In the genomic region with DNA sequence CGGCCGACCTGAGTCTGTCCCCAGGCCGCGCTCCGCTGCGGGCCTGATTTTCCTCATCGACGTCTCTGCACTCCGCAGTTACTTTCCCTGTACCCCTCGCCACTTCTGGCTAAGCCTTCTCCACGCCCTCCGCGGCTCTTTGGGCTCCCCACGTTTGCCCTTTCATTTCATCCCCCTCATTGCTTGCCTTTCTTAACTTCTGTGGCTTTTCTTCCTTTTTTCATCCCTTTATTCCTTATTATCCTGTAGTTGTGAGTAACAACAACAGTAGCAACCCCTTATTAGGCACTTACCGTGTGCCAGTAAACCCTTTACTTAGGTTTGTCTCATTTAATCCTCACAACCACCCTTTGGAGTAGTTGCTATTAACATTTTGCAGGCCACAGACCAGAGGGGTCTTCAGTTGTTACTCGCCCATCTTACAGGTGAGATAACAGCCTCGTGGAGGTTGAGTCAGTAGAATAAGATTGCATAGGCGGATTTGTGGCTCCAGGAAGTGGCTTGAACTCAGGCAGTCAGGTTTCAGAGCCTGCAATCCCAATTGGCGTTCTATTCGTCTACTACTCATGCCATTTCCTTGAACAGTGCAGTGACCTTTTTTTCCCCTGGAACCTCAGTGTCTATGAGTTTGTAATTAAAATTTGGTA, we compare ENCODE assay signal across 8 cellular contexts. TPM values are rescaled to one million over a fixed set of nuclear protein-coding genes. Genes with fewer than 3 reads are reported as not detected.
DNase-seq lines count a peak whose midpoint lies in the region; ATAC-seq and TF ChIP-seq lines count a peak whose summit lies in the region.

No MANE protein-coding gene starts in this region.

- CTCF ChIA-PET in activated CD8-positive, alpha-beta memory T cell treated with anti-CD3 and anti-CD28 coated beads, Interleukin-2, amount 10 ng/mL, durations not matched to agents 7 days and 5 days (lab: Charles Lee): interaction anchor here (1.4 to 1.7 kb wide), 2 partner anchors 11 to 45 kb away, joined by 3 to 6 read pairs; no protein-coding TSS in a partner anchor

- no peaks in the 10 kb centered on the region for H3K27me3 Mint-ChIP-seq in activated CD8-positive, alpha-beta memory T cell treated with anti-CD3 and anti-CD28 coated beads, Interleukin-2, amount 10 ng/mL, durations not matched to agents 7 days and 5 days

- no peaks in the 10 kb centered on the region for H3K9me3 Mint-ChIP-seq in activated CD8-positive, alpha-beta memory T cell treated with anti-CD3 and anti-CD28 coated beads, Interleukin-2, amount 10 ng/mL, durations not matched to agents 7 days and 5 days (ENCODE audit: low read depth)

- intact Hi-C loops in adrenal gland (cut with DNase I): no loop called here

- H3K4me1 Mint-ChIP-seq in activated CD8-positive, alpha-beta memory T cell treated with anti-CD3 and anti-CD28 coated beads, Interleukin-2, amount 10 ng/mL, durations not matched to agents 7 days and 5 days: peaks cover 37% of the 10 kb centered on the region

- peaks cover 19 to 37% of the 10 kb centered on the region in 2 donors for H3K4me1 ChIP-seq in adrenal gland (replicated peaks in 1 of 2)

- H3K36me3 Mint-ChIP-seq in activated CD8-positive, alpha-beta memory T cell treated with anti-CD3 and anti-CD28 coated beads, Interleukin-2, amount 10 ng/mL, durations not matched to agents 7 days and 5 days: peaks cover 19% of the 10 kb centered on the region

- peak; percentile 70 for DNase-seq in activated CD8-positive, alpha-beta memory T cell treated with anti-CD3 and anti-CD28 coated beads, Interleukin-2, amount 10 ng/mL, durations not matched to agents 7 days and 5 days
- no peak for DNase-seq in activated CD8-positive, alpha-beta memory T cell treated with anti-CD3 and anti-CD28 coated beads, Interleukin-2, amount 50 U/mL, for 4 hours
- peak; percentile 50 for DNase-seq in NOMO-1 treated with DMSO at 0.1 percent for 48 hours (lab: John Stamatoyannopoulos, UW; ENCODE audit: unreplicated experiment)
- DNase-seq in adrenal gland: peak in 2 of 7 donors; percentile 25 to 44
- DNase-seq in kidney glomerular epithelial cell (lab: John Stamatoyannopoulos, UW): peak; percentile 58
- DNase-seq in stimulated activated CD8-positive, alpha-beta memory T cell treated with anti-CD3 and anti-CD28 coated beads, Interleukin-4, amount 100 ng/mL, for 24 hours (ENCODE audit: low read depth): peak; percentile 1
- DNase-seq in GM20000 (ENCODE audit: low spot score): no peak

- ATAC-seq in activated CD8-positive, alpha-beta memory T cell treated with anti-CD3 and anti-CD28 coated beads, Interleukin-2, amount 10 ng/mL, durations not matched to agents 7 days and 5 days: peak; percentile 34
- peak; percentile 15 for ATAC-seq in HG02763 (IDR thresholded peaks at IDR 0.05; ENCODE audit: unreplicated experiment)

- 0 to 1% (median 0%) methylated on average over 20 of the region's 20 CpGs for WGBS in adrenal gland, 4 donors

- H3K27ac Mint-ChIP-seq in activated CD8-positive, alpha-beta memory T cell treated with anti-CD3 and anti-CD28 coated beads, Interleukin-2, amount 10 ng/mL, durations not matched to agents 7 days and 5 days: peak overlapping the region; percentile 99

- no peak for TF ChIP-seq POLR2A in adrenal gland (IDR thresholded peaks at IDR 0.05)

- TF ChIP-seq CTCF in adrenal gland (IDR thresholded peaks at IDR 0.05) (no peak), GM20000 (IDR thresholded peaks at IDR 0.05; ENCODE audit: extremely low read depth, missing control alignments) (no peak)

- H3K9me3 ChIP-seq in adrenal gland (replicated peaks in 1 of 3): no peaks in the 10 kb centered on the region

- no peaks in the 10 kb centered on the region for H3K36me3 ChIP-seq in adrenal gland (replicated peaks in 1 of 2)

- peak overlapping the region; percentile 74 to 99 (median 94) for H3K4me3 ChIP-seq in adrenal gland

- H3K27me3 ChIP-seq in adrenal gland: no peaks in the 10 kb centered on the region

- peak overlapping the region; percentile 97 for H3K4me3 Mint-ChIP-seq in activated CD8-positive, alpha-beta memory T cell treated with anti-CD3 and anti-CD28 coated beads, Interleukin-2, amount 10 ng/mL, durations not matched to agents 7 days and 5 days

- peak overlapping the region in 4 of 5 donors; percentile 82 to 96 (median 90) for H3K27ac ChIP-seq in adrenal gland

RNA-seq across cellular contexts. Expression of gene TCERG1, which starts 0.7 kb away (rescaled TPM):
- total RNA-seq in activated CD8-positive, alpha-beta memory T cell treated with anti-CD3 and anti-CD28 coated beads, Interleukin-2, amount 10 ng/mL, durations not matched to agents 7 days and 5 days: 100 to 1,000 TPM; 103 to 104 TPM
- 10 to 100 TPM; 12.1 to 60.9 (median 34.4) TPM for total RNA-seq in adrenal gland
- polyA plus RNA-seq in adrenal gland: 10 to 100 TPM; 52.1 to 80.4 (median 62.2) TPM

Comparison
In these comparisons a context has a peak if more than half of its experiments do, and no peak if none do; other contexts are left out.
1. DNase-seq: peak in activated CD8-positive, alpha-beta memory T cell treated with anti-CD3 and anti-CD28 coated beads, Interleukin-2, amount 10 ng/mL, durations not matched to agents 7 days and 5 days (single experiment), NOMO-1 treated with DMSO at 0.1 percent for 48 hours (single experiment), kidney glomerular epithelial cell (single experiment) and stimulated activated CD8-positive, alpha-beta memory T cell treated with anti-CD3 and anti-CD28 coated beads, Interleukin-4, amount 100 ng/mL, for 24 hours (single experiment); none in activated CD8-positive, alpha-beta memory T cell treated with anti-CD3 and anti-CD28 coated beads, Interleukin-2, amount 50 U/mL, for 4 hours (single experiment) and GM20000 (single experiment).